In genomic region chr3:53845881-53846133, GRCh38 we compare ENCODE assay signal across 9 cellular contexts. TPM values are rescaled to one million over a fixed set of nuclear protein-coding genes. Genes with fewer than 3 reads are reported as not detected.
A peak's percentile ranks its signal among the peaks of the same experiment; 100 is the strongest.
DNase-seq lines count a peak whose midpoint lies in the region; ATAC-seq and TF ChIP-seq lines count a peak whose summit lies in the region.
"Had no signal": no experiment of that assay in that cellular context is flagged by ENCODE, and none has a peak within 500 bp of the region (broad histone marks: within the 10 kb centered on the region; RNA-seq: fewer than 3 reads in every experiment).

No MANE protein-coding gene starts in this region.

- H3K27ac ChIP-seq in cardiac muscle cell (peak overlapping the region; percentile 93), mammary epithelial cell (ENCODE audit: insufficient read depth, low read depth, low read length) (no peak overlapping the region), aorta (ENCODE audit: low read depth in 1 of 2, low read length in 2 of 2) (no peak overlapping the region)

- H3K27me3 ChIP-seq in cardiac muscle cell (peaks cover 5% of the 10 kb centered on the region), mammary epithelial cell (ENCODE audit: insufficient read depth, low read length) (peaks cover 10% of the 10 kb centered on the region), mononuclear cell (ENCODE audit: insufficient read depth, low read length) (peaks cover 44% of the 10 kb centered on the region), aorta (ENCODE audit: control insufficient read depth in 1 of 2, insufficient read depth in 2 of 2, low read length in 1 of 2) (no peaks in the 10 kb centered on the region)

- dilution Hi-C loops in mammary epithelial cell (cut with HindIII; ENCODE audit: low sequenced_read_pairs), result no loop called here

- peak overlapping the region; percentile 53 for H3K4me3 ChIP-seq in cardiac muscle cell
- peak overlapping the region; percentile 45 to 52 (median 49) for H3K4me3 ChIP-seq in mammary epithelial cell (replicated peaks in 1 of 3; ENCODE audit: insufficient read depth in 1 of 3, low read depth in 2 of 3, low read length in 3 of 3)
- peak overlapping the region; percentile 34 for H3K4me3 ChIP-seq in mononuclear cell (ENCODE audit: low read length)
- peak overlapping the region; percentile 63 to 71 for H3K4me3 ChIP-seq in aorta (ENCODE audit: low read length in 2 of 2)

- H4K20me1 ChIP-seq in mammary epithelial cell (ENCODE audit: insufficient read depth, low read length), result no peaks in the 10 kb centered on the region

- peak overlapping the region; percentile 94 for H3K4me2 ChIP-seq in mammary epithelial cell (ENCODE audit: insufficient read depth, low read depth, low read length)

- H3K79me2 ChIP-seq in mammary epithelial cell (ENCODE audit: insufficient read depth, low read length), result no peaks in the 10 kb centered on the region

- intact Hi-C loops in cardiac septum (cut with DNase I), result no loop called here
- intact Hi-C loops in mammary epithelial cell (cut with micrococcal nuclease), result no loop called here
- intact Hi-C loops in aorta (cut with DNase I), result loop anchor here in 1 of 2 donors (5.0 kb wide), 2 partner anchors 74 to 114 kb away; no protein-coding TSS in a partner anchor

- peak overlapping the region; percentile 95 for H2AFZ ChIP-seq in mammary epithelial cell (ENCODE audit: low read depth, low read length)

- WGBS in mammary epithelial cell (ENCODE audit: low coverage, missing lambda C conversion rate), result 7% methylated on average over 6 of the region's 34 CpGs
- 0% methylated on average over 32 to 34 of the region's 34 CpGs for WGBS in aorta, 2 donors

- DNase-seq in cardiac muscle cell (ENCODE audit: low read depth in 1 of 2, low spot score in 1 of 2), result no peak
- no peak for DNase-seq in cardiac septum (ENCODE audit: low spot score)
- DNase-seq in mammary epithelial cell, result no peak
- DNase-seq in aorta, result no peak
- no peak for DNase-seq in hippocampal formation (lab: John Stamatoyannopoulos, UW)
- DNase-seq in CD1c-positive myeloid dendritic cell (ENCODE audit: extremely low spot score), result no peak
- no peak for DNase-seq in GM20000 (ENCODE audit: low spot score)

- CTCF ChIA-PET in mammary epithelial cell (lab: Charles Lee; ENCODE audit: low non-redundant PET), result no interaction called here

- TF ChIP-seq CTCF in cardiac muscle cell (IDR thresholded peaks at IDR 0.05; ENCODE audit: low read depth, low read length), result no peak
- TF ChIP-seq CTCF in mammary epithelial cell (conservative IDR thresholded peaks at IDR 0.05 in 1 of 2, IDR thresholded peaks at IDR 0.05 in 1 of 2; ENCODE audit: extremely low read depth in 1 of 2, insufficient read depth in 1 of 2, low read depth in 1 of 2, low read length in 2 of 2), result no peak
- no peak for TF ChIP-seq CTCF in GM20000 (IDR thresholded peaks at IDR 0.05; ENCODE audit: extremely low read depth, missing control alignments)

- H3K36me3 ChIP-seq in cardiac muscle cell (no peaks in the 10 kb centered on the region), mammary epithelial cell (ENCODE audit: insufficient read depth, low read length) (no peaks in the 10 kb centered on the region), aorta (ENCODE audit: control insufficient read depth in 1 of 2, insufficient read depth in 2 of 2, low read length in 1 of 2) (no peaks in the 10 kb centered on the region)

- no TSS peak for BruUV-seq in mammary epithelial cell (replicated peaks; lab: Mats Ljungman, UMichigan)

- peak; percentile 30 for ATAC-seq in aorta (ENCODE audit: low FRiP score)

- H3K4me1 ChIP-seq in cardiac muscle cell (ENCODE audit: low read depth) (peaks cover 7% of the 10 kb centered on the region), mammary epithelial cell (ENCODE audit: insufficient read depth, low read length) (peaks cover 20% of the 10 kb centered on the region), mononuclear cell (ENCODE audit: insufficient read depth, low read length) (peaks cover 11% of the 10 kb centered on the region), aorta (ENCODE audit: control insufficient read depth in 1 of 2, insufficient read depth in 2 of 2, low read length in 2 of 2) (peaks cover 0 to 1% of the 10 kb centered on the region in 2 donors)

- no peaks in the 10 kb centered on the region for H3K9me3 ChIP-seq in cardiac muscle cell (ENCODE audit: low read depth)
- no peaks in the 10 kb centered on the region for H3K9me3 ChIP-seq in mammary epithelial cell (replicated peaks; ENCODE audit: insufficient read depth, low read length)
- H3K9me3 ChIP-seq in mononuclear cell (ENCODE audit: low read depth, low read length), result no peaks in the 10 kb centered on the region
- no peaks in the 10 kb centered on the region for H3K9me3 ChIP-seq in aorta (ENCODE audit: control insufficient read depth, low read length)

- H3K9ac ChIP-seq in mammary epithelial cell (ENCODE audit: insufficient read depth, low read length), result no peak overlapping the region

- in situ Hi-C loops in mammary epithelial cell (cut with MboI; ENCODE audit: low sequenced_read_pairs in 2 of 2), result no loop called here

RNA-seq across cellular contexts. Expression of gene CHDH, which starts 0.4 kb away (rescaled TPM):
- total RNA-seq in cardiac muscle cell (11.5 and 36.1 TPM in 2 replicates), cardiac septum (0.92 TPM), mammary epithelial cell (10 to 100 TPM in 1 of 2 donors, under 1 TPM in 1; 0.78 to 11.0 TPM), mononuclear cell (under 0.01 TPM), aorta (1 to 10 TPM; 1.1 to 3.7 TPM)
- polyA plus RNA-seq in cardiac muscle cell (12.8 and 23.3 TPM in 2 replicates), mammary epithelial cell (0.28 TPM), aorta (under 1 TPM; 0.56 to 0.63 TPM)
- polyA minus RNA-seq in mammary epithelial cell, result not detected

RNA-seq across cellular contexts. Expression of gene IL17RB, which starts 0.6 kb away (rescaled TPM):
- total RNA-seq in cardiac muscle cell (8.4 and 13.1 TPM in 2 replicates), cardiac septum (0.08 TPM), mammary epithelial cell (1 to 10 TPM in 1 of 2 donors, under 1 TPM in 1; 0.31 to 1.7 TPM), mononuclear cell (0.10 TPM), aorta (under 1 TPM; 0.52 to 0.96 TPM)
- polyA plus RNA-seq in cardiac muscle cell (11.5 and 15.9 TPM in 2 replicates), mammary epithelial cell (0.18 TPM), aorta (1 to 10 TPM in 1 of 2 donors, under 1 TPM in 1; 0.23 to 1.9 TPM)
- polyA minus RNA-seq in mammary epithelial cell, result not detected
- total RNA-seq: SK-MEL-5 had no signal

RNA-seq across cellular contexts. Expression of gene ACTR8, which starts 36.1 kb away (rescaled TPM):
- 31.9 and 35.9 TPM in 2 replicates for total RNA-seq in cardiac muscle cell
- 29.3 and 36.4 TPM in 2 replicates for polyA plus RNA-seq in cardiac muscle cell
- 33.1 TPM for total RNA-seq in cardiac septum
- total RNA-seq in mammary epithelial cell, result 10 to 100 TPM; 25.3 to 36.1 TPM
- 13.3 TPM for polyA plus RNA-seq in mammary epithelial cell
- polyA minus RNA-seq in mammary epithelial cell, result 20.1 TPM
- total RNA-seq in mononuclear cell, result 8.1 TPM
- 10 to 100 TPM; 18.9 to 29.1 TPM for total RNA-seq in aorta
- polyA plus RNA-seq in aorta, result 10 to 100 TPM in 1 of 2 donors, 1 to 10 TPM in 1; 5.4 to 14.0 TPM

RNA-seq across cellular contexts. Expression of gene SELENOK, which starts 45.9 kb away (rescaled TPM):
- total RNA-seq in cardiac muscle cell (73.7 and 77.8 TPM in 2 replicates), cardiac septum (89.3 TPM), mammary epithelial cell (10 to 100 TPM; 16.8 to 38.7 TPM), mononuclear cell (126 TPM), aorta (10 to 100 TPM; 44.0 to 62.3 TPM)
- polyA plus RNA-seq in cardiac muscle cell (172 and 227 TPM in 2 replicates), mammary epithelial cell (37.2 TPM), aorta (100 to 1,000 TPM in 1 of 2 donors, 10 to 100 TPM in 1; 94.9 to 115 TPM)
- polyA minus RNA-seq in mammary epithelial cell, result 15.5 TPM
